19 cellular contexts compared by ENCODE assay signal in genomic region chr6:138931660-138932059, GRCh38. TPM values are rescaled to one million over a fixed set of nuclear protein-coding genes. Genes with fewer than 3 reads are reported as not detected.
DNase-seq lines count a peak whose midpoint lies in the region; ATAC-seq, FAIRE-seq and TF ChIP-seq lines count a peak whose summit lies in the region.
"Had no signal": no experiment of that assay in that cellular context is flagged by ENCODE, and none has a peak within 500 bp of the region (broad histone marks: within the 10 kb centered on the region; RNA-seq: fewer than 3 reads in every experiment).

No MANE protein-coding gene starts in this region.

- no peaks in the 10 kb centered on the region for H3K27me3 ChIP-seq in mammary epithelial cell (ENCODE audit: insufficient read depth, low read length)
- no peaks in the 10 kb centered on the region for H3K27me3 ChIP-seq in MG63

- CTCF ChIA-PET in mammary epithelial cell (lab: Charles Lee; ENCODE audit: low non-redundant PET) (no interaction called here), Calu3 (lab: Charles Lee) (no interaction called here)

- no peak overlapping the region for H3K9ac ChIP-seq in mammary epithelial cell (ENCODE audit: insufficient read depth, low read length)

- no peak overlapping the region for H3K4me3 ChIP-seq in mammary epithelial cell (replicated peaks in 1 of 3; ENCODE audit: insufficient read depth in 1 of 3, low read depth in 2 of 3, low read length in 3 of 3)
- no peak overlapping the region for H3K4me3 ChIP-seq in MG63
- H3K4me3 ChIP-seq: A549, GM23338 had no signal

- 93% methylated on average over 1 of the region's 1 CpG for WGBS in mammary epithelial cell (ENCODE audit: low coverage, missing lambda C conversion rate)

- H3K4me1 ChIP-seq in mammary epithelial cell (ENCODE audit: insufficient read depth, low read length) = no peaks in the 10 kb centered on the region
- H3K4me1 ChIP-seq: A549 had no signal

- TF ChIP-seq CTCF in mammary epithelial cell (conservative IDR thresholded peaks at IDR 0.05 in 1 of 2, IDR thresholded peaks at IDR 0.05 in 1 of 2; ENCODE audit: extremely low read depth in 1 of 2, insufficient read depth in 1 of 2, low read depth in 1 of 2, low read length in 2 of 2) = no peak
- TF ChIP-seq CTCF in Calu3 (IDR thresholded peaks at IDR 0.05; ENCODE audit: unreplicated experiment) = no peak

- no peaks in the 10 kb centered on the region for H3K79me2 ChIP-seq in mammary epithelial cell (ENCODE audit: insufficient read depth, low read length)

- intact Hi-C loops in mammary epithelial cell (cut with micrococcal nuclease) = no loop called here
- intact Hi-C loops in Calu3 (cut with micrococcal nuclease; ENCODE audit: unreplicated experiment) = no loop called here

- ATAC-seq in GM18868 (IDR thresholded peaks at IDR 0.05; ENCODE audit: unreplicated experiment) = peak; percentile 76
- no peak for ATAC-seq in stimulated activated memory B cell treated with anti-CD40 and anti-IgM and Interleukin-4, amounts not matched to agents 10 μg/mL and 1 μg/mL and 100 μg/mL, for 72 hours
- ATAC-seq: A549; CD8-positive, alpha-beta T cell; GM23338 had no signal

- H4K20me1 ChIP-seq in mammary epithelial cell (ENCODE audit: insufficient read depth, low read length) = no peaks in the 10 kb centered on the region

- H3K4me3 Mint-ChIP-seq in IgD-negative memory B cell (no peak overlapping the region), Calu3 (ENCODE audit: low read depth, unreplicated experiment) (no peak overlapping the region)
- no peak overlapping the region for H3K4me3 Mint-ChIP-seq in stimulated activated memory B cell treated with anti-CD40 and anti-IgM and Interleukin-4, amounts not matched to agents 10 μg/mL and 1 μg/mL and 100 μg/mL, for 72 hours
- H3K4me3 Mint-ChIP-seq: CD14-positive monocyte; CD8-positive, alpha-beta T cell; GM23338 had no signal

- H3K27ac ChIP-seq in mammary epithelial cell (ENCODE audit: insufficient read depth, low read depth, low read length) = no peak overlapping the region
- H3K27ac ChIP-seq: A549, HL-60 had no signal

- BruUV-seq in mammary epithelial cell (replicated peaks; lab: Mats Ljungman, UMichigan) (no TSS peak), Calu3 (replicated peaks; lab: Mats Ljungman, UMichigan) (no TSS peak)

- peaks cover 6 to 10% (median 10%) of the 10 kb centered on the region in 3 donors for H3K4me1 Mint-ChIP-seq in IgD-negative memory B cell
- peaks cover 6% of the 10 kb centered on the region for H3K4me1 Mint-ChIP-seq in stimulated activated memory B cell treated with anti-CD40 and anti-IgM and Interleukin-4, amounts not matched to agents 10 μg/mL and 1 μg/mL and 100 μg/mL, for 72 hours
- no peaks in the 10 kb centered on the region for H3K4me1 Mint-ChIP-seq in Calu3 (ENCODE audit: low read depth, unreplicated experiment)
- H3K4me1 Mint-ChIP-seq: CD14-positive monocyte had no signal

- H2AFZ ChIP-seq in mammary epithelial cell (ENCODE audit: low read depth, low read length) = no peak overlapping the region
- H2AFZ ChIP-seq: GM23338 had no signal

- H3K9me3 Mint-ChIP-seq in IgD-negative memory B cell (peaks cover 0 to under 1% (median 0%) of the 10 kb centered on the region in 3 donors), Calu3 (ENCODE audit: low read depth, unreplicated experiment) (no peaks in the 10 kb centered on the region)
- H3K9me3 Mint-ChIP-seq in stimulated activated memory B cell treated with anti-CD40 and anti-IgM and Interleukin-4, amounts not matched to agents 10 μg/mL and 1 μg/mL and 100 μg/mL, for 72 hours = no peaks in the 10 kb centered on the region
- H3K9me3 Mint-ChIP-seq: CD8-positive, alpha-beta T cell had no signal

- peak overlapping the region in 2 of 3 donors; percentile 3 to 53 for H3K27ac Mint-ChIP-seq in IgD-negative memory B cell
- H3K27ac Mint-ChIP-seq in stimulated activated memory B cell treated with anti-CD40 and anti-IgM and Interleukin-4, amounts not matched to agents 10 μg/mL and 1 μg/mL and 100 μg/mL, for 72 hours = peak overlapping the region; percentile 57
- no peak overlapping the region for H3K27ac Mint-ChIP-seq in Calu3 (ENCODE audit: unreplicated experiment)
- H3K27ac Mint-ChIP-seq: CD8-positive, alpha-beta T cell; GM23338 had no signal

- H3K36me3 ChIP-seq in mammary epithelial cell (ENCODE audit: insufficient read depth, low read length) = peaks cover 24% of the 10 kb centered on the region
- H3K36me3 ChIP-seq in MG63 = peaks cover 4% of the 10 kb centered on the region

- peak; percentile 38 for FAIRE-seq in islet of Langerhans (lab: Jason Lieb, UNC)
- FAIRE-seq: A549, GM12891 had no signal

- H3K9me3 ChIP-seq in mammary epithelial cell (replicated peaks; ENCODE audit: insufficient read depth, low read length) (no peaks in the 10 kb centered on the region), MG63 (no peaks in the 10 kb centered on the region)
- H3K9me3 ChIP-seq: A549 had no signal

- dilution Hi-C loops in mammary epithelial cell (cut with HindIII; ENCODE audit: low sequenced_read_pairs) = no loop called here

- no peak for DNase-seq in mammary epithelial cell
- DNase-seq in Calu3 = no peak
- no peak for DNase-seq in DMS79 (lab: John Stamatoyannopoulos, UW)
- DNase-seq in MG63 = no peak
- DNase-seq: CD8-positive, alpha-beta T cell; COR-L47; GF-D8; H7; Kasumi-1; KBM-7 had no signal

- no peak overlapping the region for H3K4me2 ChIP-seq in mammary epithelial cell (ENCODE audit: insufficient read depth, low read depth, low read length)
- H3K4me2 ChIP-seq: A549, GM23338 had no signal

- H3K27me3 Mint-ChIP-seq in IgD-negative memory B cell (no peaks in the 10 kb centered on the region), Calu3 (ENCODE audit: unreplicated experiment) (no peaks in the 10 kb centered on the region)
- no peaks in the 10 kb centered on the region for H3K27me3 Mint-ChIP-seq in stimulated activated memory B cell treated with anti-CD40 and anti-IgM and Interleukin-4, amounts not matched to agents 10 μg/mL and 1 μg/mL and 100 μg/mL, for 72 hours

- H3K36me3 Mint-ChIP-seq in IgD-negative memory B cell = peaks cover 12% of the 10 kb centered on the region
- peaks cover 28% of the 10 kb centered on the region for H3K36me3 Mint-ChIP-seq in stimulated activated memory B cell treated with anti-CD40 and anti-IgM and Interleukin-4, amounts not matched to agents 10 μg/mL and 1 μg/mL and 100 μg/mL, for 72 hours
- H3K36me3 Mint-ChIP-seq in Calu3 (ENCODE audit: insufficient read depth, unreplicated experiment) = no peaks in the 10 kb centered on the region

- in situ Hi-C loops in mammary epithelial cell (cut with MboI; ENCODE audit: low sequenced_read_pairs in 2 of 2) = no loop called here

RNA-seq across cellular contexts. Expression of gene REPS1, which starts 56.4 kb away (rescaled TPM):
- 22.0 TPM for polyA plus RNA-seq in IgD-negative memory B cell
- total RNA-seq in mammary epithelial cell = 10 to 100 TPM; 39.5 to 55.8 TPM
- polyA plus RNA-seq in mammary epithelial cell = 45.8 TPM
- polyA minus RNA-seq in mammary epithelial cell = 55.7 TPM
- 24.1 and 29.5 TPM in 2 replicates for total RNA-seq in Calu3 (2022)
- total RNA-seq in MG63 (2014; rRNA removed; shearing (Covaris generic); ENCODE audit: low replicate concordance) = 17.2 and 19.9 TPM in 2 replicates
